In genomic region chr4:183721207-183722081, GRCh38 we compare ENCODE assay signal across 8 cellular contexts.
DNase-seq lines count a peak whose midpoint lies in the region; ATAC-seq and TF ChIP-seq lines count a peak whose summit lies in the region.

No MANE protein-coding gene starts in this region.

- no peaks in the 10 kb centered on the region for H3K36me3 ChIP-seq in brain microvascular endothelial cell (replicated peaks)
- no peaks in the 10 kb centered on the region for H3K36me3 ChIP-seq in kidney epithelial cell (ENCODE audit: control insufficient read depth, insufficient read depth, low read length)

- no peaks in the 10 kb centered on the region for H3K27me3 ChIP-seq in brain microvascular endothelial cell (replicated peaks)
- H3K27me3 ChIP-seq in kidney epithelial cell (ENCODE audit: control insufficient read depth, insufficient read depth, low read length) = peaks cover 4% of the 10 kb centered on the region

- DNase-seq in 8988T (peak; percentile 88), T-helper 2 cell (peak; percentile 10 to 64 (median 23)), brain microvascular endothelial cell (peak; percentile 18), kidney epithelial cell (ENCODE audit: low read depth) (no peak), HPDE6-E6E7 (ENCODE audit: extremely low spot score) (no peak), NCI-H524 (lab: John Stamatoyannopoulos, UW) (no peak)
- peak; percentile 9 to 25 (median 13) for DNase-seq in stimulated activated CD4-positive, alpha-beta T cell treated with anti-CD3 and anti-CD28 coated beads, TNF-alpha, amount 100 ng/mL, for 4 hours (ENCODE audit: low read depth in 3 of 3)

- no peak overlapping the region for H3K27ac ChIP-seq in brain microvascular endothelial cell

- H3K4me3 ChIP-seq in brain microvascular endothelial cell (ENCODE audit: low read depth, low read length) = peak overlapping the region; percentile 30
- no peak overlapping the region for H3K4me3 ChIP-seq in kidney epithelial cell (ENCODE audit: low read depth, low read length)

- peak; percentile 77 for TF ChIP-seq CTCF in brain microvascular endothelial cell (IDR thresholded peaks at IDR 0.05; ENCODE audit: low read depth, low read length, missing control alignments)
- TF ChIP-seq CTCF in kidney epithelial cell (IDR thresholded peaks at IDR 0.05; ENCODE audit: insufficient read depth, low read length, poor library complexity, severe bottlenecking) = peak; percentile 75

- peak; percentile 33 for ATAC-seq in GM21576 (IDR thresholded peaks at IDR 0.05; ENCODE audit: unreplicated experiment)

- in situ Hi-C loops in brain microvascular endothelial cell (cut with HindIII; ENCODE audit: low pct_ligation_motif_present, low sequenced_read_pairs) = no loop called here

Comparison
In these comparisons a context has a peak if more than half of its experiments do, and no peak if none do; other contexts are left out.
1. DNase-seq: peak in 8988T (single experiment), T-helper 2 cell (5 of 5), brain microvascular endothelial cell (single experiment) and stimulated activated CD4-positive, alpha-beta T cell treated with anti-CD3 and anti-CD28 coated beads, TNF-alpha, amount 100 ng/mL, for 4 hours (3 of 3); none in kidney epithelial cell (single experiment), HPDE6-E6E7 (single experiment) and NCI-H524 (0 of 2).